16 cellular contexts compared by ENCODE assay signal in genomic region chr18:25113081-25113480, GRCh38.
"Had no signal": no experiment of that assay in that cellular context is flagged by ENCODE, and none has a peak within 500 bp of the region (broad histone marks: within the 10 kb centered on the region; RNA-seq: fewer than 3 reads in every experiment).

No MANE protein-coding gene starts in this region.

- H3K27ac ChIP-seq: esophagus muscularis mucosa, thoracic aorta had no signal

- H3K27me3 ChIP-seq: esophagus muscularis mucosa had no signal

- H3K4me3 ChIP-seq: dorsolateral prefrontal cortex, esophagus muscularis mucosa, thoracic aorta had no signal

- H3K9me3 Mint-ChIP-seq: natural killer cell treated with Interleukin-12 subunit alpha and Interleukin-12 subunit beta and Interleukin-15 and Interleukin-18, amount 100 ng/mL, for 72 hours had no signal

- H3K36me3 ChIP-seq: esophagus muscularis mucosa, thoracic aorta had no signal

- H3K4me3 Mint-ChIP-seq: activated CD8-positive, alpha-beta memory T cell treated with anti-CD3 and anti-CD28 coated beads, Interleukin-2, amount 10 ng/mL, durations not matched to agents 7 days and 5 days; memory B cell; natural killer cell treated with Interleukin-12 subunit alpha and Interleukin-12 subunit beta and Interleukin-15 and Interleukin-18, amount 100 ng/mL, for 72 hours had no signal

- H3K4me1 Mint-ChIP-seq: activated CD8-positive, alpha-beta memory T cell treated with anti-CD3 and anti-CD28 coated beads, Interleukin-2, amount 10 ng/mL, durations not matched to agents 7 days and 5 days; memory B cell had no signal

- H3K27me3 Mint-ChIP-seq: activated CD8-positive, alpha-beta memory T cell treated with anti-CD3 and anti-CD28 coated beads, Interleukin-2, amount 10 ng/mL, durations not matched to agents 7 days and 5 days; memory B cell had no signal

- H3K36me3 Mint-ChIP-seq: activated CD8-positive, alpha-beta memory T cell treated with anti-CD3 and anti-CD28 coated beads, Interleukin-2, amount 10 ng/mL, durations not matched to agents 7 days and 5 days; memory B cell; natural killer cell treated with Interleukin-12 subunit alpha and Interleukin-12 subunit beta and Interleukin-15 and Interleukin-18, amount 100 ng/mL, for 72 hours had no signal

- H3K4me1 ChIP-seq: esophagus muscularis mucosa had no signal

- H3K27ac Mint-ChIP-seq: activated CD8-positive, alpha-beta memory T cell treated with anti-CD3 and anti-CD28 coated beads, Interleukin-2, amount 10 ng/mL, durations not matched to agents 7 days and 5 days; memory B cell; natural killer cell treated with Interleukin-12 subunit alpha and Interleukin-12 subunit beta and Interleukin-15 and Interleukin-18, amount 100 ng/mL, for 72 hours had no signal

- DNase-seq: activated CD4-positive, alpha-beta T cell treated with anti-CD3 and anti-CD28 coated beads, Interleukin-2, amount 50 U/mL, for 48 hours; activated CD8-positive, alpha-beta memory T cell treated with anti-CD3 and anti-CD28 coated beads, Interleukin-2, amount 10 ng/mL, durations not matched to agents 7 days and 5 days; activated naive CD4-positive, alpha-beta T cell treated with anti-CD3 and anti-CD28 coated beads, Interleukin-2, amount 50 U/mL, for 16 hours; activated T-cell treated with anti-CD3 and anti-CD28 coated beads, Interleukin-2, amount 50 U/mL, for 1 hour; dorsolateral prefrontal cortex; hippocampal formation; kidney glomerular epithelial cell; left ventricle myocardium superior; stimulated activated CD4-positive, alpha-beta T cell treated with anti-CD3 and anti-CD28 coated beads, Interleukin-12 subunit alpha, Interleukin-12 subunit beta, amount 100 ng/mL, for 4 hours; stimulated activated CD4-positive, alpha-beta T cell treated with anti-CD3 and anti-CD28 coated beads, Interleukin-2, amount 100 ng/mL, for 24 hours; T-helper 1 cell; T1000 had no signal
